ENCODE assay signal across 11 cellular contexts in the genomic region with DNA sequence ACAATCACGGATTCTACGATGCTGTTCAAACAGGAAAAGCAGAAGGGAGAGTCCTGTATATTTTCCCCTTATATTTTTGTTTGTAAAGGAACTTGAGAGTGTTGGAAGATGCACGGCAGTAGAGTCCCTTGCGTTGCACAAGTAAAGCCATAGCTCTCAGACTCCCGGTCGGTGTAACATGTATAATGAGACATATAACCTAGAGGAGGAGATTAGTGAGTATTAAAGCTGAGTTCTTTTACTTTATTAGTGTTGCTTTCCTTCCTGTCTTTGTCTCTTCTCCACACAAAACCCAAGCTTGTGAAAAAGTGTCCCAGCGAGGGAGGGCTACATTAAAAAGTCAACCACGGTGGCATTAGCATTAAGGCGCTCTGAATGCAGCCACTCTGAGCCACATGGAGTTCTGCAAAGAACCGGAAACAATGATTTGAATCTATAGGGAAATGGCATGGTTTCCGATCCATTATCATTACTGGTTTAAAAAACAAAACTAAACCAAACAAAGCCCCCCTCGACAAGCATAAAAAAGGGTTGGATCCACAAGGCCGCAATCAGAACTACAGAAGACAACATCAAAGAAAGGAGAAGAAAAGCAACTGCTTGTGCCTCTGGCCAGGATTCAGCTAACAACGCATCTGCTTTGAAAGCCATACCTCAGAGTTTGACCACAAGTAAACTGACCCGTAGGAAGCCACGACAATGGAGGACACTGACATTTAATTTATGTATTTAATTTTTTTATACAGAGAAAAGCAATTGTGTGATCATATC.
A peak's percentile ranks its signal among the peaks of the same experiment; 100 is the strongest.
DNase-seq lines count a peak whose midpoint lies in the region; ATAC-seq, FAIRE-seq and TF ChIP-seq lines count a peak whose summit lies in the region.
"Had no signal": no experiment of that assay in that cellular context is flagged by ENCODE, and none has a peak within 500 bp of the region (broad histone marks: within the 10 kb centered on the region; RNA-seq: fewer than 3 reads in every experiment).

No MANE protein-coding gene starts in this region.

- no peak for FAIRE-seq in astrocyte (lab: Jason Lieb, UNC)

- no peak for TF ChIP-seq POLR2A in stomach (IDR thresholded peaks at IDR 0.05)

- H3K4me1 Mint-ChIP-seq in astrocyte (ENCODE audit: low read depth, unreplicated experiment): peaks cover 16% of the 10 kb centered on the region

- no peak for TF ChIP-seq CTCF in Loucy (conservative IDR thresholded peaks at IDR 0.05; ENCODE audit: low read length)
- TF ChIP-seq CTCF in astrocyte (IDR thresholded peaks at IDR 0.05; ENCODE audit: insufficient read depth, low read depth, low read length): no peak
- no peak for TF ChIP-seq CTCF in left lung (IDR thresholded peaks at IDR 0.05)
- no peak for TF ChIP-seq CTCF in stomach (IDR thresholded peaks at IDR 0.05)

- intact Hi-C loops in left lung (cut with DNase I) (no loop called here), stomach (cut with DNase I; ENCODE audit: low total_unique reads) (no loop called here), posterior vena cava (cut with DNase I) (no loop called here)

- H4K20me1 ChIP-seq in Loucy (ENCODE audit: insufficient read depth, low read length, poor library complexity, severe bottlenecking) (no peaks in the 10 kb centered on the region), astrocyte (ENCODE audit: insufficient read depth, low read length) (no peaks in the 10 kb centered on the region)

- no peaks in the 10 kb centered on the region for H3K9me3 ChIP-seq in Loucy (ENCODE audit: insufficient read depth, low read depth, low read length)
- H3K9me3 ChIP-seq in astrocyte (ENCODE audit: insufficient read depth, low read depth, low read length): no peaks in the 10 kb centered on the region
- H3K9me3 ChIP-seq in left lung: no peaks in the 10 kb centered on the region
- no peaks in the 10 kb centered on the region for H3K9me3 ChIP-seq in stomach

- peak overlapping the region; percentile 15 for H3K27ac Mint-ChIP-seq in astrocyte (ENCODE audit: unreplicated experiment)
- H3K27ac Mint-ChIP-seq: natural killer cell treated with Interleukin-12 subunit alpha and Interleukin-12 subunit beta and Interleukin-15 and Interleukin-18, amount 100 ng/mL, for 72 hours had no signal

- H3K9ac ChIP-seq in Loucy (ENCODE audit: low read depth, low read length, poor library complexity, severe bottlenecking) (peak overlapping the region; percentile 67), astrocyte (ENCODE audit: low read length) (peak overlapping the region; percentile 82)

- no peak for ATAC-seq in left lung
- ATAC-seq: activated T-cell treated with anti-CD3 and anti-CD28 coated beads, Interleukin-2, amount 50 U/mL, for 4 hours; CD8-positive, alpha-beta T cell; natural killer cell treated with Interleukin-12 subunit alpha and Interleukin-12 subunit beta and Interleukin-15 and Interleukin-18, amount 100 ng/mL, for 72 hours had no signal

- in situ Hi-C loops in KBM-7 (cut with MboI; ENCODE audit: low pct_unique_long_range_greater_than_20kb, low sequenced_read_pairs): no loop called here

- H3K79me2 ChIP-seq in Loucy (ENCODE audit: insufficient read depth, low read length) (no peaks in the 10 kb centered on the region), astrocyte (ENCODE audit: insufficient read depth, low read length) (no peaks in the 10 kb centered on the region)

- H3K4me3 ChIP-seq in Loucy (ENCODE audit: low read length, poor library complexity, severe bottlenecking) (peak overlapping the region; percentile 73), astrocyte (ENCODE audit: insufficient read depth, low read depth, low read length) (peak overlapping the region; percentile 29), left lung (no peak overlapping the region), stomach (peak overlapping the region in 1 of 4 donors; percentile 46)

- DNase-seq in astrocyte (ENCODE audit: low read depth): peak; percentile 44
- no peak for DNase-seq in left lung
- DNase-seq in stomach: no peak
- DNase-seq in KBM-7: no peak
- no peak for DNase-seq in NCI-H1436 (lab: John Stamatoyannopoulos, UW)
- no peak for DNase-seq in posterior vena cava (ENCODE audit: low spot score)
- DNase-seq: activated CD4-positive, CD25-positive, alpha-beta regulatory T cell treated with anti-CD3 and anti-CD28 coated beads, Interleukin-2, amount 50 U/mL, for 72 hours; activated T-cell treated with anti-CD3 and anti-CD28 coated beads, Interleukin-2, amount 50 U/mL, for 4 hours; CD8-positive, alpha-beta T cell had no signal

- no peaks in the 10 kb centered on the region for H3K36me3 Mint-ChIP-seq in astrocyte (ENCODE audit: low read depth, unreplicated experiment)
- H3K36me3 Mint-ChIP-seq: CD8-positive, alpha-beta T cell; natural killer cell treated with Interleukin-12 subunit alpha and Interleukin-12 subunit beta and Interleukin-15 and Interleukin-18, amount 100 ng/mL, for 72 hours had no signal

- H3K27me3 ChIP-seq in Loucy (ENCODE audit: insufficient read depth, low read length, poor library complexity, severe bottlenecking): no peaks in the 10 kb centered on the region
- no peaks in the 10 kb centered on the region for H3K27me3 ChIP-seq in astrocyte (ENCODE audit: insufficient read depth, low read length)
- no peaks in the 10 kb centered on the region for H3K27me3 ChIP-seq in left lung
- no peaks in the 10 kb centered on the region for H3K27me3 ChIP-seq in stomach

- no peak for TF ChIP-seq EP300 in stomach (IDR thresholded peaks at IDR 0.05)

- H3K4me3 Mint-ChIP-seq in astrocyte (ENCODE audit: unreplicated experiment): no peak overlapping the region
- H3K4me3 Mint-ChIP-seq: activated T-cell treated with anti-CD3 and anti-CD28 coated beads, Interleukin-2, amount 50 U/mL, for 4 hours; CD8-positive, alpha-beta T cell; natural killer cell treated with Interleukin-12 subunit alpha and Interleukin-12 subunit beta and Interleukin-15 and Interleukin-18, amount 100 ng/mL, for 72 hours had no signal

- no peaks in the 10 kb centered on the region for H3K9me3 Mint-ChIP-seq in astrocyte (ENCODE audit: unreplicated experiment)
- H3K9me3 Mint-ChIP-seq: activated T-cell treated with anti-CD3 and anti-CD28 coated beads, Interleukin-2, amount 50 U/mL, for 4 hours; CD8-positive, alpha-beta T cell; natural killer cell treated with Interleukin-12 subunit alpha and Interleukin-12 subunit beta and Interleukin-15 and Interleukin-18, amount 100 ng/mL, for 72 hours had no signal

- H3K4me1 ChIP-seq in Loucy (ENCODE audit: insufficient read depth, low read length, poor library complexity, severe bottlenecking) (peaks cover 37% of the 10 kb centered on the region), astrocyte (ENCODE audit: insufficient read depth, low read length) (peaks cover 16% of the 10 kb centered on the region), left lung (no peaks in the 10 kb centered on the region), stomach (peaks cover 6 to 62% (median 28%) of the 10 kb centered on the region in 4 donors)

- H3F3A ChIP-seq in Loucy (ENCODE audit: low read depth): peaks cover 12% of the 10 kb centered on the region

- H3K27me3 Mint-ChIP-seq in astrocyte (ENCODE audit: low read depth, unreplicated experiment): peaks cover 3% of the 10 kb centered on the region

- no peaks in the 10 kb centered on the region for H3K9me2 ChIP-seq in Loucy (replicated peaks; ENCODE audit: low read depth, low read length)

- H3K27ac ChIP-seq in astrocyte (ENCODE audit: low read depth, low read length) (peak overlapping the region; percentile 47), left lung (peak overlapping the region; percentile 52 to 71), stomach (peak overlapping the region; percentile 51 to 83 (median 79))

- WGBS in stomach, 5 donors: 22 to 44% (median 26%) methylated on average over 16 of the region's 16 CpGs

- H3K36me3 ChIP-seq in Loucy (ENCODE audit: insufficient read depth, low read length): no peaks in the 10 kb centered on the region
- H3K36me3 ChIP-seq in astrocyte (ENCODE audit: insufficient read depth, low read length): no peaks in the 10 kb centered on the region
- H3K36me3 ChIP-seq in left lung: no peaks in the 10 kb centered on the region
- H3K36me3 ChIP-seq in stomach: no peaks in the 10 kb centered on the region

- H3K4me2 ChIP-seq in Loucy (ENCODE audit: low read depth, low read length, poor library complexity, severe bottlenecking) (peak overlapping the region; percentile 81), astrocyte (ENCODE audit: low read length) (peak overlapping the region; percentile 89)

- H2AFZ ChIP-seq in Loucy (ENCODE audit: low read length) (peak overlapping the region; percentile 73), astrocyte (ENCODE audit: low read depth, low read length) (peak overlapping the region; percentile 88)

Comparison
In these comparisons a context has a peak if more than half of its experiments do, and no peak if none do; other contexts are left out.
1. H3K4me3 ChIP-seq: peak in Loucy (single experiment) and astrocyte (single experiment); none in left lung (0 of 2).
2. Peak in every context shown above with its lines, with median percentiles within 50 percentile points of each other: H3K27ac ChIP-seq.